In the genomic region with DNA sequence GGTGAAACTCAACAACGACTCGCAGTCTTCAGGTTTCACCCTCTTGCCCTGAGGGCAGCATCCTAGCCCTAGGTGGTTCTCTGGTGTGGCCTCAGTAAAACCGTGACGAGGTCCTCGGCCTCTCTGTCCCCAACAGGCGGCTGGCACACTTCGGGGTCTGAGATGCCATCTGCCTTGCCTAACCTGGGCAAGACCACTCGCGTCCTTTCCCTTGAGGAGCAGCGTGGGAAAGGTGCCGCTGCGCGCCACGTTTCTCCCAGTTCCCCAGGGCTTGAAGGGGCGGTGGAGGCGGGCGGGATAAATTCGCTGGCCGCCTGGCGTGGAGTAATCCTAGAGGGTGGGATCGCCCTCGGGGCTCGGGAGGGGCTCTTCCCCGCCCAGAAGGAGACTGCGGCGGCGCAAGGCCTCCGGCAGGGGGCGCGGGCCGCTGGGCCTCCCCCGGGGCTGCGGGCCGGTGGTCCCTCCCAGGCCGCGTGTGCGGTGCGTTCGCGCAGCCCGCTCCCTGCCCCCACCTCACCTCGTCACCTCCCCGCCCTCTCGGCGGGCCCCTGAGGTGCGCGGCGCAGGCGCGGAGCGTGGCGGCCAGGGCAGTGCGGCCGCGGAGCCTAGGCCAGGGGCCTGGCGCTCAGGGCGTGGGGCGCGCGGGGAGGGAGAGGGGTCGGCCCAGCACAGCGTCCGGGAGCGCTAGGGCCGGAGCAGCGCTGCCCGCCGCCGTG, we compare ENCODE assay signal across 8 cellular contexts. TPM values are rescaled to one million over a fixed set of nuclear protein-coding genes. Genes with fewer than 3 reads are reported as not detected.
DNase-seq lines count a peak whose midpoint lies in the region; ATAC-seq, FAIRE-seq and TF ChIP-seq lines count a peak whose summit lies in the region.

Gene ZNF639, plus strand, starts transcription at position 551 of the 716 bp plus-strand sequence. CDS start 5,263 bp downstream, outside the sequence.

- CTCF ChIA-PET in HepG2 (lab: Yijun Ruan, JAX; ENCODE audit: low intra/inter-chr PET ratio, low total read pairs) = interaction anchor here (1.6 to 2.9 kb wide), 3 partner anchors 175 to 307 kb away, joined by 5 to 16 read pairs (median 12); partner anchors contain the start of gene PIK3CA

- in situ Hi-C loops in HepG2 (cut with HindIII; ENCODE audit: extremely low pct_ligation_motif_present, low pct_unique_long_range_greater_than_20kb) = loop anchor here (5.0 to 25.0 kb wide), 4 partner anchors 175 to 885 kb away; partner anchors contain the start of gene PIK3CA

- H3K27ac Mint-ChIP-seq in activated CD4-positive, alpha-beta T cell treated with anti-CD3 and anti-CD28 coated beads, Interleukin-2, amount 10 ng/mL, durations not matched to agents 24 days and 14 days = peak within 1 kb of the TSS; percentile 93

- POLR2A ChIA-PET in HepG2 (lab: Yijun Ruan, JAX) = interaction anchor here (1.0 to 1.2 kb wide), 2 partner anchors 175 to 240 kb away, joined by 4 read pairs; partner anchors contain the start of genes ACTL6A and PIK3CA

- peaks cover 19% of the 10 kb centered on the region for H3K36me3 Mint-ChIP-seq in activated CD4-positive, alpha-beta T cell treated with anti-CD3 and anti-CD28 coated beads, Interleukin-2, amount 10 ng/mL, durations not matched to agents 24 days and 14 days (ENCODE audit: low read depth)

- peaks cover 27% of the 10 kb centered on the region for H3K4me1 Mint-ChIP-seq in activated CD4-positive, alpha-beta T cell treated with anti-CD3 and anti-CD28 coated beads, Interleukin-2, amount 10 ng/mL, durations not matched to agents 24 days and 14 days

- 3% methylated on average over 7 of the region's 69 CpGs for WGBS in HepG2 (ENCODE audit: low lambda C conversion rate)

- H3K4me1 ChIP-seq in BLaER1 (peaks cover 32% of the 10 kb centered on the region), HepG2 (ENCODE audit: insufficient read depth, low read length) (peaks cover 47% of the 10 kb centered on the region)

- H3K36me3 ChIP-seq in BLaER1 (peaks cover 24% of the 10 kb centered on the region), HepG2 (replicated peaks in 1 of 2; ENCODE audit: control insufficient read depth in 1 of 2, insufficient read depth in 2 of 2, low read length in 2 of 2) (0 out of 5 replicates have a peak, but pooled peaks cover 0 to 2% of the 10 kb centered on the region in 2 experiments)

- peak; percentile 79 for DNase-seq in NCI-H510A treated with DMSO at 0.1 percent for 48 hours (lab: John Stamatoyannopoulos, UW)
- peak; percentile 95 for DNase-seq in activated CD4-positive, alpha-beta T cell treated with anti-CD3 and anti-CD28 coated beads, Interleukin-2, amount 10 ng/mL, durations not matched to agents 24 days and 14 days
- peak; percentile 64 for DNase-seq in dedifferentiated amniotic fluid mesenchymal stem cell (ENCODE audit: extremely low spot score)
- DNase-seq in HepG2 (ENCODE audit: low spot score) = peak; percentile 78
- peak; percentile 86 for DNase-seq in stimulated activated CD4-positive, alpha-beta T cell treated with anti-CD3 and anti-CD28 coated beads, Interleukin-4, amount 100 ng/mL, for 1 hour

- H3K9me3 ChIP-seq in BLaER1 = no peaks in the 10 kb centered on the region
- H3K9me3 ChIP-seq in HepG2 (ENCODE audit: low read length) = no peaks in the 10 kb centered on the region

- H3K4me3 ChIP-seq in BLaER1 (peak within 1 kb of the TSS; percentile 91), HepG2 (replicated peaks in 1 of 3; ENCODE audit: insufficient read depth in 1 of 3, low read depth in 2 of 3, low read length in 3 of 3) (peak within 1 kb of the TSS; percentile 84 to 99 (median 92))

- BruUV-seq in HepG2 (replicated peaks; lab: Mats Ljungman, UMichigan) = no TSS peak

- H3K27ac ChIP-seq in BLaER1 (peak within 1 kb of the TSS; percentile 97), HepG2 (ENCODE audit: extremely low read length, insufficient read depth, low read length) (peak within 1 kb of the TSS; percentile 85)

- peak; percentile 80 for TF ChIP-seq RAD21 in HepG2 (CRISPR knock-in tag; IDR thresholded peaks at IDR 0.05)

- TF ChIP-seq EP300 in HepG2 (IDR thresholded peaks at IDR 0.05; ENCODE audit: low read depth in 2 of 2, low read length in 2 of 2) (peak in 1 of 2 experiments; percentile 43; a peak in 2 of 4 replicates), HepG2 (CRISPR knock-in tag; IDR thresholded peaks at IDR 0.05; ENCODE audit: borderline replicate concordance) (no peak)

- H3K79me2 ChIP-seq in HepG2 (ENCODE audit: insufficient read depth, low read length) = peaks cover 40% of the 10 kb centered on the region

- peaks cover 43% of the 10 kb centered on the region for H4K20me1 ChIP-seq in BLaER1
- peaks cover 6% of the 10 kb centered on the region; the same call in 1 of the 2 replicates for H4K20me1 ChIP-seq in HepG2 (ENCODE audit: insufficient read depth, low read length)

- TF ChIP-seq POLR2A in GM19193 (IDR thresholded peaks at IDR 0.05; ENCODE audit: extremely low read depth, insufficient read depth, insufficient read length) = peak; percentile 72
- TF ChIP-seq POLR2A in HepG2 (IDR thresholded peaks at IDR 0.05; ENCODE audit: insufficient read depth in 1 of 2, low read depth in 2 of 2, low read length in 2 of 2) = peak; percentile 51 to 69; a peak in 1 of 4 replicates

- H3K4me3 Mint-ChIP-seq in activated CD4-positive, alpha-beta T cell treated with anti-CD3 and anti-CD28 coated beads, Interleukin-2, amount 10 ng/mL, durations not matched to agents 24 days and 14 days = peak within 1 kb of the TSS; percentile 89

- peak within 1 kb of the TSS; percentile 96 for H2AFZ ChIP-seq in HepG2 (ENCODE audit: low read length)

- no peak for FAIRE-seq in HepG2 (lab: Jason Lieb, UNC)

- H3K27me3 ChIP-seq in BLaER1 (no peaks in the 10 kb centered on the region), HepG2 (ENCODE audit: control insufficient read depth in 1 of 2, insufficient read depth in 2 of 2, low read length in 2 of 2) (no peaks in the 10 kb centered on the region; a peak in 1 of 5 replicates)

- peak; percentile 81 for TF ChIP-seq CTCF in HepG2 (CRISPR knock-in tag; IDR thresholded peaks at IDR 0.05)

- intact Hi-C loops in activated CD4-positive, alpha-beta T cell treated with anti-CD3 and anti-CD28 coated beads, Interleukin-2, amount 10 ng/mL, durations not matched to agents 24 days and 14 days (cut with micrococcal nuclease) = loop anchor here (1.0 to 2.0 kb wide), 7 partner anchors 25 to 282 kb away; partner anchors contain the start of genes ACTL6A, GNB4, MFN1 and MRPL47
- intact Hi-C loops in HepG2 (cut with micrococcal nuclease; ENCODE audit: unreplicated experiment) = loop anchor here (1.0 to 10.0 kb wide), 4 partner anchors 25 to 322 kb away; partner anchors contain the start of gene MFN1

- H3K9me3 Mint-ChIP-seq in activated CD4-positive, alpha-beta T cell treated with anti-CD3 and anti-CD28 coated beads, Interleukin-2, amount 10 ng/mL, durations not matched to agents 24 days and 14 days = no peaks in the 10 kb centered on the region

- ATAC-seq in HG03432 (IDR thresholded peaks at IDR 0.05; ENCODE audit: unreplicated experiment) (peak; percentile 79), HepG2 (peak; percentile 92)

- peaks cover 5% of the 10 kb centered on the region for H3K27me3 Mint-ChIP-seq in activated CD4-positive, alpha-beta T cell treated with anti-CD3 and anti-CD28 coated beads, Interleukin-2, amount 10 ng/mL, durations not matched to agents 24 days and 14 days

- H3K9ac ChIP-seq in BLaER1 = peak within 1 kb of the TSS; percentile 92
- peak within 1 kb of the TSS; percentile 97 for H3K9ac ChIP-seq in HepG2 (ENCODE audit: insufficient read depth, low read depth, low read length)

- H3K4me2 ChIP-seq in BLaER1 = peak within 1 kb of the TSS; percentile 82
- H3K4me2 ChIP-seq in HepG2 (ENCODE audit: low read depth, low read length) = peak within 1 kb of the TSS; percentile 97

TF ChIP-seq in HepG2, 621 proteins besides CTCF, POLR2A, EP300 and RAD21 (continues in another document):
- TF ChIP-seq NR0B2 (CRISPR knock-in tag; IDR thresholded peaks at IDR 0.05) (no peak; the same call in 1 of the 2 replicates), BHLHE40 (IDR thresholded peaks at IDR 0.05; ENCODE audit: low read length) (peak; percentile 88), ZBTB7B (CRISPR knock-in tag; IDR thresholded peaks at IDR 0.05) (peak; percentile 92), ZMAT3 (CRISPR knock-in tag; conservative IDR thresholded peaks at IDR 0.05) (peak; percentile 54; the same call in 1 of the 2 replicates), GATAD2A (CRISPR knock-in tag; IDR thresholded peaks at IDR 0.05) (peak; percentile 69), ARNTL (CRISPR knock-in tag; IDR thresholded peaks at IDR 0.05) (peak; percentile 71; the same call in 1 of the 2 replicates), KLF13 (CRISPR knock-in tag; IDR thresholded peaks at IDR 0.05) (no peak)

RNA-seq across cellular contexts. Expression of gene ZNF639, which starts in this region (rescaled TPM):
- total RNA-seq in activated CD4-positive, alpha-beta T cell treated with anti-CD3 and anti-CD28 coated beads, Interleukin-2, amount 10 ng/mL, durations not matched to agents 24 days and 14 days = 36.7 and 38.1 TPM in 2 replicates
- total RNA-seq in HepG2 (2016; rRNA removed; fragmentation: Illumina TruSeq; extraction: Trizol) = 42.4 and 46.7 TPM in 2 replicates
- total RNA-seq in HepG2 (2016; cell fraction: cytosol; rRNA removed; fragmentation: Illumina TruSeq; extraction: Trizol; ENCODE audit: low read depth) = 13.5 and 14.4 TPM in 2 replicates
- total RNA-seq in HepG2 (2016; cell fraction: insoluble cytoplasmic fraction; rRNA removed; fragmentation: Illumina TruSeq; extraction: Trizol) = 41.6 and 46.5 TPM in 2 replicates
- total RNA-seq in HepG2 (2016; cell fraction: membrane; rRNA removed; fragmentation: Illumina TruSeq; extraction: Trizol) = 46.9 and 52.9 TPM in 2 replicates
- total RNA-seq in HepG2 (2016; cell fraction: nucleus; rRNA removed; fragmentation: Illumina TruSeq; extraction: Trizol) = 24.3 and 28.0 TPM in 2 replicates
- polyA plus RNA-seq in HepG2 (2011; rRNA removed) = 10.1 and 11.6 TPM in 2 replicates
- polyA plus RNA-seq in HepG2 (2011; cell fraction: cytosol; rRNA removed) = 5.4 and 7.5 TPM in 2 replicates
- polyA plus RNA-seq in HepG2 (2011; cell fraction: nucleus; rRNA removed) = 3.8 and 4.4 TPM in 2 replicates
- 16.7 and 20.0 TPM in 2 replicates for polyA plus RNA-seq in HepG2 (2012)
- 10.6 and 11.7 TPM in 2 replicates for polyA plus RNA-seq in HepG2 (2016; cell fraction: cytosol; fragmentation: Illumina TruSeq; extraction: Trizol; ENCODE audit: low read depth)
- 44.3 and 45.2 TPM in 2 replicates for polyA plus RNA-seq in HepG2 (2016; cell fraction: insoluble cytoplasmic fraction; fragmentation: Illumina TruSeq; extraction: Trizol; ENCODE audit: low read depth)
- 27.4 and 31.7 TPM in 2 replicates for polyA plus RNA-seq in HepG2 (2016; cell fraction: membrane; fragmentation: Illumina TruSeq; extraction: Trizol; ENCODE audit: low read depth)
- polyA plus RNA-seq in HepG2 (2016; cell fraction: nucleus; fragmentation: Illumina TruSeq; extraction: Trizol; ENCODE audit: insufficient read depth, low read depth) = 44.1 and 46.6 TPM in 2 replicates
- polyA minus RNA-seq in HepG2 (2011; rRNA and poly(A)+ RNA removed; ENCODE audit: low replicate concordance) = 3.7 and 11.2 TPM in 2 replicates
- 8.1 and 9.0 TPM in 2 replicates for polyA minus RNA-seq in HepG2 (2011; cell fraction: cytosol; rRNA and poly(A)+ RNA removed)
- polyA minus RNA-seq in HepG2 (2011; cell fraction: nucleus; rRNA and poly(A)+ RNA removed) = 10.8 and 11.1 TPM in 2 replicates

Comparison
In these comparisons a context has a peak if more than half of its experiments do, and no peak if none do; other contexts are left out.
1. Peak in every context shown above with its lines: DNase-seq, ATAC-seq, H3K4me3 ChIP-seq and H3K27ac ChIP-seq.